In genomic region chr2:241905716-241906376, GRCh38 we compare ENCODE assay signal across 33 cellular contexts. TPM values are rescaled to one million over a fixed set of nuclear protein-coding genes. Genes with fewer than 3 reads are reported as not detected.
A peak's percentile ranks its signal among the peaks of the same experiment; 100 is the strongest.
DNase-seq lines count a peak whose midpoint lies in the region; ATAC-seq and TF ChIP-seq lines count a peak whose summit lies in the region.
"Had no signal": no experiment of that assay in that cellular context is flagged by ENCODE, and none has a peak within 500 bp of the region (broad histone marks: within the 10 kb centered on the region; RNA-seq: fewer than 3 reads in every experiment).

No MANE protein-coding gene starts in this region.

- 55 to 71% methylated on average over 9 to 14 of the region's 14 CpGs for WGBS in body of pancreas, 2 donors

- peaks cover 6 to 12% of the 10 kb centered on the region in 2 donors for H3K36me3 Mint-ChIP-seq in naive B cell
- H3K36me3 Mint-ChIP-seq in type B pancreatic cell, result peaks cover 2% of the 10 kb centered on the region

- TF ChIP-seq CTCF in body of pancreas (IDR thresholded peaks at IDR 0.05), result no peak
- TF ChIP-seq CTCF in type B pancreatic cell (conservative IDR thresholded peaks at IDR 0.05), result no peak
- TF ChIP-seq CTCF in mucosa of descending colon (IDR thresholded peaks at IDR 0.05), result no peak

- no peak for TF ChIP-seq POLR2A in body of pancreas (IDR thresholded peaks at IDR 0.05)

- H3K27me3 Mint-ChIP-seq in naive B cell (no peaks in the 10 kb centered on the region), type B pancreatic cell (no peaks in the 10 kb centered on the region)
- H3K27me3 Mint-ChIP-seq: activated CD8-positive, alpha-beta T cell treated with anti-CD3 and anti-CD28 coated beads for 36 hours; activated naive CD8-positive, alpha-beta T cell treated with anti-CD3 and anti-CD28 coated beads, Interleukin-2, amount 50 U/mL, for 24 hours; IgD-negative memory B cell had no signal

- H3K27ac Mint-ChIP-seq in naive B cell, result peak overlapping the region in 4 of 6 donors; percentile 47 to 87 (median 64)
- no peak overlapping the region for H3K27ac Mint-ChIP-seq in type B pancreatic cell
- H3K27ac Mint-ChIP-seq: activated CD8-positive, alpha-beta T cell treated with anti-CD3 and anti-CD28 coated beads for 36 hours; activated naive CD8-positive, alpha-beta T cell treated with anti-CD3 and anti-CD28 coated beads, Interleukin-2, amount 50 U/mL, for 24 hours had no signal

- H3K4me3 Mint-ChIP-seq in naive B cell (no peak overlapping the region), type B pancreatic cell (no peak overlapping the region)
- H3K4me3 Mint-ChIP-seq: activated CD8-positive, alpha-beta T cell treated with anti-CD3 and anti-CD28 coated beads for 36 hours; activated naive CD8-positive, alpha-beta T cell treated with anti-CD3 and anti-CD28 coated beads, Interleukin-2, amount 50 U/mL, for 24 hours; IgD-negative memory B cell had no signal

- no peak overlapping the region for H3K4me3 ChIP-seq in H7 (ENCODE audit: insufficient read depth, low read depth, low read length)
- no peak overlapping the region for H3K4me3 ChIP-seq in body of pancreas
- H3K4me3 ChIP-seq in mucosa of descending colon, result no peak overlapping the region
- H3K4me3 ChIP-seq: esophagus muscularis mucosa, HAP-1, left lung, Peyer's patch, thoracic aorta had no signal

- ATAC-seq in body of pancreas, result peak; percentile 3
- no peak for ATAC-seq in naive B cell (ENCODE audit: low read depth in 2 of 2)
- ATAC-seq in mucosa of descending colon, result no peak
- ATAC-seq: activated CD8-positive, alpha-beta T cell treated with anti-CD3 and anti-CD28 coated beads for 36 hours; activated naive CD8-positive, alpha-beta T cell treated with anti-CD3 and anti-CD28 coated beads, Interleukin-2, amount 50 U/mL, for 24 hours; left lung had no signal

- peaks cover 16 to 31% (median 22%) of the 10 kb centered on the region in 3 donors for H3K4me1 Mint-ChIP-seq in naive B cell
- peaks cover 4% of the 10 kb centered on the region for H3K4me1 Mint-ChIP-seq in type B pancreatic cell (ENCODE audit: unreplicated experiment)
- H3K4me1 Mint-ChIP-seq: activated naive CD8-positive, alpha-beta T cell treated with anti-CD3 and anti-CD28 coated beads, Interleukin-2, amount 50 U/mL, for 24 hours had no signal

- no peaks in the 10 kb centered on the region for H3K27me3 ChIP-seq in H7 (ENCODE audit: control insufficient read depth, insufficient read depth, low read length)
- H3K27me3 ChIP-seq in body of pancreas, result no peaks in the 10 kb centered on the region
- H3K27me3 ChIP-seq: Peyer's patch had no signal

- DNase-seq in H7 (peak; percentile 32), body of pancreas (peak in 1 of 4 donors; percentile 45), naive B cell (no peak), type B pancreatic cell (ENCODE audit: extremely low spot score, unreplicated experiment) (peak; percentile 59), mucosa of descending colon (no peak), NCI-H2081 (lab: John Stamatoyannopoulos, UW) (no peak), NCI-H1417 treated with DMSO at 0.1 percent for 48 hours (lab: John Stamatoyannopoulos, UW) (no peak)
- DNase-seq: activated CD8-positive, alpha-beta T cell treated with anti-CD3 and anti-CD28 coated beads for 36 hours; activated gamma-delta T cell; activated naive CD8-positive, alpha-beta T cell treated with anti-CD3 and anti-CD28 coated beads, Interleukin-2, amount 50 U/mL, for 24 hours; activated T-cell treated with anti-CD3 and anti-CD28 coated beads for 4 hours; caudate nucleus; DMS79 treated with DMSO at 0.1 percent for 48 hours; foreskin fibroblast; GDM1; mesenchymal stem cell; MV-4-11; NCI-H446 treated with DMSO at 0.1 percent for 48 hours; NCI-H774; nucleus accumbens; SHP77; stimulated activated naive CD4-positive, alpha-beta T cell; T-helper 2 cell had no signal

- H3K36me3 ChIP-seq in H7 (replicated peaks; ENCODE audit: control insufficient read depth, insufficient read depth, low read length) (no peaks in the 10 kb centered on the region), body of pancreas (replicated peaks in 1 of 2; ENCODE audit: insufficient read depth in 1 of 2, low read depth in 2 of 2) (no peaks in the 10 kb centered on the region), mucosa of descending colon (ENCODE audit: low read depth) (no peaks in the 10 kb centered on the region)
- H3K36me3 ChIP-seq: esophagus muscularis mucosa, HAP-1, left lung, Peyer's patch, thoracic aorta had no signal

- H3K27ac ChIP-seq in body of pancreas, result peak overlapping the region; percentile 86 to 93 (median 88)
- H3K27ac ChIP-seq: C4-2B, esophagus muscularis mucosa, left lung, Peyer's patch, thoracic aorta had no signal

- H3K9me3 ChIP-seq in body of pancreas (no peaks in the 10 kb centered on the region), mucosa of descending colon (no peaks in the 10 kb centered on the region)
- H3K9me3 ChIP-seq: esophagus muscularis mucosa, HAP-1, left lung, Peyer's patch, thoracic aorta had no signal

- peaks cover 0 to 2% (median 0%) of the 10 kb centered on the region in 7 donors for H3K9me3 Mint-ChIP-seq in naive B cell
- no peaks in the 10 kb centered on the region for H3K9me3 Mint-ChIP-seq in type B pancreatic cell
- H3K9me3 Mint-ChIP-seq: activated CD8-positive, alpha-beta T cell treated with anti-CD3 and anti-CD28 coated beads for 36 hours; activated naive CD8-positive, alpha-beta T cell treated with anti-CD3 and anti-CD28 coated beads, Interleukin-2, amount 50 U/mL, for 24 hours; IgD-negative memory B cell had no signal

- H3K4me1 ChIP-seq in body of pancreas (peaks cover 97% of the 10 kb centered on the region), mucosa of descending colon (ENCODE audit: low read depth) (no peaks in the 10 kb centered on the region)
- H3K4me1 ChIP-seq: HAP-1, left lung, Peyer's patch had no signal

- intact Hi-C loops in body of pancreas (cut with DNase I) (no loop called here), mucosa of descending colon (cut with DNase I, micrococcal nuclease) (no loop called here)

RNA-seq across cellular contexts. Expression of gene RTP5, which starts 36.3 kb away (rescaled TPM):
- not detected in 2 replicates for total RNA-seq in H7 (2014; rRNA removed; shearing (Covaris generic))
- total RNA-seq in body of pancreas (not detected), type B pancreatic cell (ENCODE audit: low replicate concordance) (not detected in 2 replicates), mucosa of descending colon (not detected)
- not detected for polyA plus RNA-seq in naive B cell (ENCODE audit: low read depth in 6 of 6)
- total RNA-seq: renal cortical epithelial cell, skeletal muscle tissue had no signal
- polyA plus RNA-seq: IgD-negative memory B cell had no signal

RNA-seq across cellular contexts. Expression of gene PDCD1, which starts 47.2 kb away (rescaled TPM):
- 1.0 and 2.8 TPM in 2 replicates for total RNA-seq in H7 (2014; rRNA removed; shearing (Covaris generic))
- total RNA-seq in body of pancreas, result 1 to 10 TPM in 1 of 2 donors, under 1 TPM in 1; 0.99 to 1.3 TPM
- polyA plus RNA-seq in naive B cell (ENCODE audit: low read depth in 6 of 6), result not detected
- not detected in 2 replicates for total RNA-seq in type B pancreatic cell (ENCODE audit: low replicate concordance)
- under 1 TPM in 2 of 3 donors, not detected in 1; 0.13 to 0.70 TPM for total RNA-seq in mucosa of descending colon
- total RNA-seq: myocyte, skeletal muscle tissue had no signal

Comparison
In these comparisons a context has a peak if more than half of its experiments do, and no peak if none do; other contexts are left out.
1. DNase-seq: peak in H7 (single experiment) and type B pancreatic cell (single experiment); none in naive B cell (single experiment), mucosa of descending colon (0 of 3), NCI-H2081 (0 of 2) and NCI-H1417 treated with DMSO at 0.1 percent for 48 hours (single experiment).